Comparison of ENCODE assay signal across 8 cellular contexts in the genomic region with DNA sequence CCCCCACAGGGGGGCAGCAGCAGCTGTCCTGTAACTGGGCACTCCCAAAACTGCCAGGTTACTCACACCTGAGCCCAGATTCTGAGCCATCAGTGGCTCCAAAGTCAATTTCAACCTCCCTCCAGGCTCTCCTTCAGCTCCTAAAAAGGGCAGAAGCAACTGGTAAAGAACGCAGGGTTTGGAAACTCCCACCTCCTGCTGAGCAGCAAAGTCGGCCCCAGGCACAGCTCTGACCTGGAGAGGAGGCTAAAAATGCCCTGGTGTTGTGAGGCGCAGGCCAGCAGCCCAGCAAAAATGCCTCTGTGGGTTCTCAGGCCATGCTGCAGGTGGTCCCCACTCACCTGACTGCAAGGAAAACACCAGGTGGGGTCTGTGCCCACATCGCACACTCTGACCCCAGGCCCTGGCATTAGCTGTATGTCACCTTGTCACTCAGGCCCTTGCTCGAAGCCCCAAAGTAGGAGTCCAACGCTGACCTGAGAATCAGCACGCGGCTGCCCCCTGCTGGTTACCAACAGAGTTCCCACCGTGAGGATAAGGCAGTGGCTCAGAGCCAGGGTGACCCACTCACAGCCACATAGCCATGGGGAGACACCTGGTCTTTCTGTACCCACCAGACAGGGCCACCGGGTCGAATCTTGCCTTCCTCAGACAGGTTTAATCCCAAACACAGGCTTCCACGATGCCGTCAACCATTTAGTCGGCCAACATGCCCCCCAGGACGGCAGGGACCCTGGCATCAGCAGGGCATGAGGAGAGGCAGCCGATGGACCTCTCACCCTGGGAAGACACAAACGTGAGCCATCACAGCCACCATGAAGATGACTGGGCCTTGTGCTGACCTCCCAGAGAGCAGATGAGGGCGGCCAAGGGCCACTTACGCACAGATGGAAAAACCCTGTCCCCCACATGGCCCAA. TPM values are rescaled to one million over a fixed set of nuclear protein-coding genes. Genes with fewer than 3 reads are reported as not detected.
DNase-seq lines count a peak whose midpoint lies in the region; ATAC-seq and TF ChIP-seq lines count a peak whose summit lies in the region.

No MANE protein-coding gene starts in this region.

- H3K4me2 ChIP-seq in PC-3 (ENCODE audit: low read length): no peak overlapping the region

- H3F3A ChIP-seq in PC-3 (ENCODE audit: low read length, unreplicated experiment): no peaks in the 10 kb centered on the region

- peaks cover 11% of the 10 kb centered on the region for H3K36me3 ChIP-seq in PC-3 (ENCODE audit: low read depth, low read length)
- peaks cover 40% of the 10 kb centered on the region for H3K36me3 ChIP-seq in neutrophil
- H3K36me3 ChIP-seq in testis (ENCODE audit: low read depth, missing control alignments): no peaks in the 10 kb centered on the region

- ATAC-seq in PC-3: peak; percentile 50; the same call in 1 of the 2 replicates

- no peaks in the 10 kb centered on the region for H3K9me2 ChIP-seq in PC-3 (replicated peaks; ENCODE audit: low read length)

- H3K27ac ChIP-seq in PC-3 (ENCODE audit: low read length) (no peak overlapping the region), neutrophil (no peak overlapping the region), testis (no peak overlapping the region)

- no peak overlapping the region for H2AFZ ChIP-seq in PC-3 (ENCODE audit: low read length)

- no peak overlapping the region for H3K4me3 ChIP-seq in PC-3 (ENCODE audit: low read length)
- H3K4me3 ChIP-seq in fibroblast of mammary gland (ENCODE audit: control insufficient read depth, low read depth, low read length): no peak overlapping the region
- H3K4me3 ChIP-seq in neutrophil (ENCODE audit: low read depth in 1 of 2, low read length in 1 of 2): no peak overlapping the region
- H3K4me3 ChIP-seq in testis: no peak overlapping the region

- no TSS peak for BruUV-seq in PC-3 (replicated peaks; lab: Mats Ljungman, UMichigan)

- no peak overlapping the region for H3K9ac ChIP-seq in PC-3 (ENCODE audit: low read length)

- intact Hi-C loops in PC-3 (cut with micrococcal nuclease): no loop called here
- intact Hi-C loops in testis (cut with DNase I; ENCODE audit: low total_unique reads): no loop called here

- no peak for TF ChIP-seq POLR2A in testis (IDR thresholded peaks at IDR 0.05)

- WGBS in testis, 2 donors: 74 to 85% methylated on average over 6 to 16 of the region's 19 CpGs

- no peaks in the 10 kb centered on the region for H3K27me3 ChIP-seq in PC-3 (ENCODE audit: low read length)
- no peaks in the 10 kb centered on the region for H3K27me3 ChIP-seq in neutrophil
- no peaks in the 10 kb centered on the region for H3K27me3 ChIP-seq in testis

- H3K9me3 ChIP-seq in PC-3 (ENCODE audit: low read length) (no peaks in the 10 kb centered on the region), neutrophil (no peaks in the 10 kb centered on the region), testis (no peaks in the 10 kb centered on the region)

- no peaks in the 10 kb centered on the region for H4K20me1 ChIP-seq in PC-3 (ENCODE audit: low read length)

- H3K4me1 ChIP-seq in PC-3 (ENCODE audit: insufficient read depth, low read length) (no peaks in the 10 kb centered on the region), neutrophil (ENCODE audit: control insufficient read depth in 1 of 2, insufficient read depth in 1 of 2, low read depth in 1 of 2, low read length in 1 of 2) (no peaks in the 10 kb centered on the region), testis (peaks cover 4% of the 10 kb centered on the region)

- peaks cover 5% of the 10 kb centered on the region; the same call in 1 of the 2 replicates for H3K79me2 ChIP-seq in PC-3 (ENCODE audit: low read length)

- POLR2A ChIA-PET in PC-3 (lab: Charles Lee; ENCODE audit: unreplicated experiment): no interaction called here

- peak; percentile 78 for DNase-seq in AG08395 (ENCODE audit: low spot score)
- DNase-seq in GM19240 (ENCODE audit: insufficient read length, low spot score): peak; percentile 53
- peak; percentile 58 for DNase-seq in PC-3
- peak; percentile 38 for DNase-seq in activated T-helper 1 cell treated with Interleukin-2 at 50 U/mL for 16 hours (ENCODE audit: low read depth)
- DNase-seq in fibroblast of mammary gland (ENCODE audit: low read depth): peak; percentile 70
- peak; percentile 77 for DNase-seq in testis
- no peak for DNase-seq in DMS79 (lab: John Stamatoyannopoulos, UW)

- CTCF ChIA-PET in PC-3 (lab: Charles Lee): no interaction called here

- peak; percentile 69 for TF ChIP-seq CTCF in PC-3 (conservative IDR thresholded peaks at IDR 0.05; ENCODE audit: low read depth, low read length)
- TF ChIP-seq CTCF in fibroblast of mammary gland (conservative IDR thresholded peaks at IDR 0.05; ENCODE audit: control insufficient read depth, insufficient read depth, low read depth, low read length): peak; percentile 83
- TF ChIP-seq CTCF in neutrophil (IDR thresholded peaks at IDR 0.05): peak; percentile 62
- TF ChIP-seq CTCF in testis (IDR thresholded peaks at IDR 0.05): peak in 2 of 3 experiments; percentile 71 to 76

RNA-seq across cellular contexts. Expression of gene POLR3H, which starts 11.1 kb away (rescaled TPM):
- total RNA-seq in PC-3 (2014; rRNA removed) (21.2 and 30.4 TPM in 2 replicates), testis (10 to 100 TPM; 23.3 to 24.6 TPM)
- 38.9 TPM for polyA plus RNA-seq in testis (ENCODE audit: insufficient read depth, low read depth, low replicate concordance)

RNA-seq across cellular contexts. Expression of gene CSDC2, which starts 27.6 kb away (rescaled TPM):
- not detected in 2 replicates for total RNA-seq in PC-3 (2014; rRNA removed)
- total RNA-seq in testis: 10 to 100 TPM; 76.5 to 87.0 TPM
- 50.1 TPM for polyA plus RNA-seq in testis (ENCODE audit: insufficient read depth, low read depth, low replicate concordance)

RNA-seq across cellular contexts. Expression of gene PMM1, which starts 56.5 kb away (rescaled TPM):
- 18.0 and 18.6 TPM in 2 replicates for total RNA-seq in PC-3 (2014; rRNA removed)
- 10 to 100 TPM; 44.4 to 45.7 TPM for total RNA-seq in testis
- 82.2 TPM for polyA plus RNA-seq in testis (ENCODE audit: insufficient read depth, low read depth, low replicate concordance)

Comparison
In these comparisons a context has a peak if more than half of its experiments do, and no peak if none do; other contexts are left out.
1. RNA of gene CSDC2, which starts 27.6 kb away (total RNA-seq): 76.5 to 87.0 TPM in testis; not detected in PC-3; every median in the first group is over 10 times any median in the second.
2. Peak in every context shown above with its lines, with median percentiles within 50 percentile points of each other: CTCF ChIP-seq.